ENCODE assay signal across 32 cellular contexts in genomic region chr2:221006084-221006483, GRCh38.
"Had no signal": no experiment of that assay in that cellular context is flagged by ENCODE, and none has a peak within 500 bp of the region (broad histone marks: within the 10 kb centered on the region; RNA-seq: fewer than 3 reads in every experiment).

No MANE protein-coding gene starts in this region.

- H3K36me3 ChIP-seq: ascending aorta, cardiac muscle cell, WERI-Rb-1 had no signal

- FAIRE-seq: bronchial epithelial cell, TTC549 had no signal

- H3K9me3 ChIP-seq: ascending aorta had no signal

- H3K4me3 ChIP-seq: ascending aorta, cardiac muscle cell had no signal

- H3K4me1 ChIP-seq: ascending aorta had no signal

- DNase-seq: activated CD4-positive, alpha-beta memory T cell treated with anti-CD3 and anti-CD28 coated beads, Interleukin-2, amount 10 ng/mL, durations not matched to agents 7 days and 5 days; activated CD4-positive, alpha-beta T cell treated with anti-CD3 and anti-CD28 coated beads for 1 hour; activated CD4-positive, alpha-beta T cell treated with anti-CD3 and anti-CD28 coated beads for 36 hours; activated CD4-positive, alpha-beta T cell treated with anti-CD3 and anti-CD28 coated beads for 48 hours; activated CD4-positive, alpha-beta T cell treated with anti-CD3 and anti-CD28 coated beads, Interleukin-2, amount 10 ng/mL, durations not matched to agents 7 days and 5 days; activated CD4-positive, alpha-beta T cell treated with anti-CD3 and anti-CD28 coated beads, Interleukin-2, amount 50 U/mL, for 48 hours; activated CD4-positive, CD25-positive, alpha-beta regulatory T cell; activated CD8-positive, alpha-beta memory T cell treated with anti-CD3 and anti-CD28 coated beads for 24 hours; activated CD8-positive, alpha-beta memory T cell treated with anti-CD3 and anti-CD28 coated beads, Interleukin-2, amount 10 ng/mL, durations not matched to agents 7 days and 5 days; activated CD8-positive, alpha-beta memory T cell treated with anti-CD3 and anti-CD28 coated beads, Interleukin-2, amount 50 U/mL, for 48 hours; activated CD8-positive, alpha-beta T cell treated with anti-CD3 and anti-CD28 coated beads, Interleukin-2, amount 10 ng/mL, durations not matched to agents 7 days and 5 days; activated effector memory CD4-positive, alpha-beta T cell treated with Interleukin-2 at 50 U/mL for 16 hours; activated gamma-delta T cell; activated naive CD4-positive, alpha-beta T cell treated with anti-CD3 and anti-CD28 coated beads, Interleukin-2, amount 10 ng/mL, durations not matched to agents 7 days and 5 days; activated naive CD4-positive, alpha-beta T cell treated with Interleukin-2 at 50 U/mL for 16 hours; activated naive CD8-positive, alpha-beta T cell treated with anti-CD3 and anti-CD28 coated beads, Interleukin-2, amount 10 ng/mL, durations not matched to agents 7 days and 5 days; activated naive CD8-positive, alpha-beta T cell treated with anti-CD3 and anti-CD28 coated beads, Interleukin-2, amount 50 U/mL, for 24 hours; activated T-cell treated with anti-CD3 and anti-CD28 coated beads, Interleukin-2, amount 50 U/mL, for 24 hours; activated T-cell treated with anti-CD3 and anti-CD28 coated beads, Interleukin-2, amount 50 U/mL, for 48 hours; amygdala; anterior cingulate cortex; caudate nucleus; cerebellar nuclear complex; T-helper 2 cell; T-helper 9 cell; WERI-Rb-1 had no signal

- H3K27me3 ChIP-seq: ascending aorta, cardiac muscle cell had no signal

- ATAC-seq: activated CD4-positive, alpha-beta T cell treated with anti-CD3 and anti-CD28 coated beads for 36 hours; activated CD4-positive, CD25-positive, alpha-beta regulatory T cell treated with anti-CD3 and anti-CD28 coated beads, Interleukin-2, amount 50 U/mL, for 24 hours; activated CD8-positive, alpha-beta memory T cell treated with anti-CD3 and anti-CD28 coated beads, Interleukin-2, amount 10 ng/mL, durations not matched to agents 7 days and 5 days; activated CD8-positive, alpha-beta T cell treated with anti-CD3 and anti-CD28 coated beads, Interleukin-2, amount 10 ng/mL, durations not matched to agents 7 days and 5 days; activated naive CD8-positive, alpha-beta T cell treated with anti-CD3 and anti-CD28 coated beads, Interleukin-2, amount 50 U/mL, for 24 hours; WTC11 had no signal

- H3K27ac ChIP-seq: ascending aorta, cardiac muscle cell, WERI-Rb-1 had no signal
